Comparison of ENCODE assay signal across 9 cellular contexts in genomic region chr3:107543666-107544065, GRCh38. TPM values are rescaled to one million over a fixed set of nuclear protein-coding genes. Genes with fewer than 3 reads are reported as not detected.
DNase-seq lines count a peak whose midpoint lies in the region; ATAC-seq and TF ChIP-seq lines count a peak whose summit lies in the region.
"Had no signal": no experiment of that assay in that cellular context is flagged by ENCODE, and none has a peak within 500 bp of the region (broad histone marks: within the 10 kb centered on the region; RNA-seq: fewer than 3 reads in every experiment).

No MANE protein-coding gene starts in this region.

- no peak for DNase-seq in CD14-positive monocyte (ENCODE audit: low spot score)
- DNase-seq in HCEC 1CT: peak; percentile 23
- DNase-seq in left kidney (ENCODE audit: low read depth, low spot score): peak; percentile 53
- DNase-seq in activated T-cell treated with anti-CD3 and anti-CD28 coated beads for 4 hours: no peak
- DNase-seq in activated T-cell treated with anti-CD3 and anti-CD28 coated beads, Interleukin-2, amount 50 U/mL, for 1 hour: no peak
- DNase-seq: SHP77 had no signal

- no peaks in the 10 kb centered on the region for H3K27me3 Mint-ChIP-seq in CD14-positive monocyte (ENCODE audit: low read depth in 3 of 3)

- TF ChIP-seq CTCF in CD14-positive monocyte (IDR thresholded peaks at IDR 0.05) (peak; percentile 40), VCaP (conservative IDR thresholded peaks at IDR 0.05) (peak; percentile 70)

- intact Hi-C loops in CD14-positive monocyte (cut with micrococcal nuclease): no loop called here

- ATAC-seq in GM18868 (IDR thresholded peaks at IDR 0.05; ENCODE audit: unreplicated experiment) (no peak), HG02763 (IDR thresholded peaks at IDR 0.05; ENCODE audit: unreplicated experiment) (no peak)

- H3K27ac Mint-ChIP-seq in CD14-positive monocyte: no peak overlapping the region

- peaks cover 0 to 2% (median 0%) of the 10 kb centered on the region in 7 donors for H3K9me3 Mint-ChIP-seq in CD14-positive monocyte

- H3K27ac ChIP-seq in VCaP: no peak overlapping the region

- H3K4me3 Mint-ChIP-seq in CD14-positive monocyte: no peak overlapping the region

- H3K36me3 Mint-ChIP-seq in CD14-positive monocyte: peaks cover 2 to 6% of the 10 kb centered on the region in 2 donors

- H3K4me1 Mint-ChIP-seq in CD14-positive monocyte: peaks cover 2% of the 10 kb centered on the region

RNA-seq across cellular contexts. Expression of gene BBX, which starts 20.9 kb away (rescaled TPM):
- 10 to 100 TPM; 16.6 to 25.1 TPM for polyA plus RNA-seq in CD14-positive monocyte

Comparison
In these comparisons a context has a peak if more than half of its experiments do, and no peak if none do; other contexts are left out.
1. DNase-seq: peak in HCEC 1CT (single experiment) and left kidney (single experiment); none in CD14-positive monocyte (single experiment), activated T-cell treated with anti-CD3 and anti-CD28 coated beads for 4 hours (single experiment) and activated T-cell treated with anti-CD3 and anti-CD28 coated beads, Interleukin-2, amount 50 U/mL, for 1 hour (single experiment).